ENCODE assay signal across 25 cellular contexts in the genomic region with DNA sequence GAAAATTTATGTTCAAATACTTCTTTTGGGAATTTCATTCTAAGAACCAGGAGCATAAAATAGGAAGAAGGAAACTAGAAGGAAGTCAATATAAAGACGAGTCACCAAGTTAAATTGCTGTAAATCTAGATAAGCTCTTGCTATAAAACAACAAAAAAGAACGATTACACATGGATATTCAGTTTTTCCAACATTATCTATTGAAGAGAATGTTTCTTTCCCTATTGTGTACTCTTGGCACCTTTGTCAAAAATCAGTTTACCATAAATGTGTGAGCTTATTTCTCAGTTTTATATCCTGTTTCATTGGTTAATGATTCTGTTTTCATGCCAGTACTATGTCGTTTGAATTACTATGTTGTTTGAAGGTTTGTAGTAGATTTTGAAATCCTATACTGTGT.
"Had no signal": no experiment of that assay in that cellular context is flagged by ENCODE, and none has a peak within 500 bp of the region (broad histone marks: within the 10 kb centered on the region; RNA-seq: fewer than 3 reads in every experiment).

No MANE protein-coding gene starts in this region.

- ATAC-seq: naive thymus-derived CD8-positive, alpha-beta T cell; natural killer cell treated with Interleukin-12 subunit alpha and Interleukin-12 subunit beta and Interleukin-15 and Interleukin-18, amount 100 ng/mL, for 72 hours; psoas muscle; right cardiac atrium; right lobe of liver; stimulated activated effector memory CD8-positive, alpha-beta T cell treated with anti-CD3 and anti-CD28 coated beads, Interleukin-12 subunit alpha, Interleukin-12 subunit beta, amount 100 ng/mL, for 72 hours; stimulated activated naive B cell treated with anti-CD40 and anti-IgM and Interleukin-4, amounts not matched to agents 10 μg/mL and 1 μg/mL and 100 μg/mL, for 72 hours; upper lobe of right lung had no signal

- H3K27me3 ChIP-seq: neutrophil, right lobe of liver, sigmoid colon, thyroid gland, tibial nerve, uterus had no signal

- H3K36me3 ChIP-seq: neutrophil, right lobe of liver, sigmoid colon, stomach, thoracic aorta, thyroid gland, tibial nerve, upper lobe of right lung, uterus had no signal

- H3K4me1 ChIP-seq: parathyroid adenoma, psoas muscle, right lobe of liver, sigmoid colon, stomach, thyroid gland, tibial nerve, upper lobe of right lung, uterus had no signal

- H3K9me3 ChIP-seq: neutrophil, psoas muscle, right lobe of liver, thoracic aorta, thyroid gland, upper lobe of right lung, uterus had no signal

- H3K27ac ChIP-seq: neutrophil, parathyroid adenoma, psoas muscle, right lobe of liver, sigmoid colon, stomach, thoracic aorta, thyroid gland, tibial nerve, upper lobe of right lung, uterus had no signal

- H3K4me3 ChIP-seq: psoas muscle, right lobe of liver, sigmoid colon, stomach, thoracic aorta, thyroid gland, tibial nerve, upper lobe of right lung, uterus had no signal

- DNase-seq: naive thymus-derived CD8-positive, alpha-beta T cell; nephron progenitor cell; nucleus accumbens; posterior cingulate gyrus; psoas muscle; right cardiac atrium; right lobe of liver; sigmoid colon; small intestine; stimulated activated CD4-positive, alpha-beta T cell treated with anti-CD3 and anti-CD28 coated beads, Interleukin-15, amount 100 ng/mL, for 24 hours; stimulated activated CD4-positive, alpha-beta T cell treated with anti-CD3 and anti-CD28 coated beads, Interleukin-2, amount 100 ng/mL, for 24 hours; stimulated activated CD4-positive, alpha-beta T cell treated with anti-CD3 and anti-CD28 coated beads, Interleukin-2, amount 100 ng/mL, for 48 hours; stimulated activated CD4-positive, alpha-beta T cell treated with anti-CD3 and anti-CD28 coated beads, Interleukin-4, amount 100 ng/mL, for 24 hours; stimulated activated naive B cell treated with anti-CD40 and anti-IgM and Interleukin-4, amounts not matched to agents 10 μg/mL and 1 μg/mL and 100 μg/mL, for 72 hours; stimulated activated naive CD4-positive, alpha-beta T cell treated with Interleukin-2 at 50 U/mL for 16 hours; stomach; thyroid gland; upper lobe of right lung; uterus had no signal

- H3K9ac ChIP-seq: parathyroid adenoma had no signal
